ENCODE assay signal across 11 cellular contexts in genomic region chr11:11510939-11511338, GRCh38.
A peak's percentile ranks its signal among the peaks of the same experiment; 100 is the strongest.
DNase-seq lines count a peak whose midpoint lies in the region; FAIRE-seq and TF ChIP-seq lines count a peak whose summit lies in the region.
"Had no signal": no experiment of that assay in that cellular context is flagged by ENCODE, and none has a peak within 500 bp of the region (broad histone marks: within the 10 kb centered on the region; RNA-seq: fewer than 3 reads in every experiment).

No MANE protein-coding gene starts in this region.

- H3K9ac ChIP-seq in mammary epithelial cell (ENCODE audit: insufficient read depth, low read length), result no peak overlapping the region

- POLR2A ChIA-PET in activated CD4-positive, alpha-beta memory T cell treated with anti-CD3 and anti-CD28 coated beads for 36 hours (lab: Charles Lee), result no interaction called here

- peaks cover 7% of the 10 kb centered on the region for H3K4me1 ChIP-seq in mammary epithelial cell (ENCODE audit: insufficient read depth, low read length)
- H3K4me1 ChIP-seq: BE2C had no signal

- no peak overlapping the region for H3K27ac Mint-ChIP-seq in activated CD4-positive, alpha-beta memory T cell treated with anti-CD3 and anti-CD28 coated beads for 36 hours

- no peak for FAIRE-seq in urothelium cell line (lab: Jason Lieb, UNC)

- TF ChIP-seq CTCF in mammary epithelial cell (conservative IDR thresholded peaks at IDR 0.05 in 1 of 2, IDR thresholded peaks at IDR 0.05 in 1 of 2; ENCODE audit: extremely low read depth in 1 of 2, insufficient read depth in 1 of 2, low read depth in 1 of 2, low read length in 2 of 2), result no peak

- CTCF ChIA-PET in mammary epithelial cell (lab: Charles Lee; ENCODE audit: low non-redundant PET), result no interaction called here
- CTCF ChIA-PET in activated CD4-positive, alpha-beta memory T cell treated with anti-CD3 and anti-CD28 coated beads for 36 hours (lab: Charles Lee), result no interaction called here

- H3K4me3 ChIP-seq in mammary epithelial cell (replicated peaks in 1 of 3; ENCODE audit: insufficient read depth in 1 of 3, low read depth in 2 of 3, low read length in 3 of 3), result no peak overlapping the region

- intact Hi-C loops in mammary epithelial cell (cut with micrococcal nuclease), result no loop called here
- intact Hi-C loops in activated CD4-positive, alpha-beta memory T cell treated with anti-CD3 and anti-CD28 coated beads for 36 hours (cut with micrococcal nuclease), result no loop called here

- in situ Hi-C loops in mammary epithelial cell (cut with MboI; ENCODE audit: low sequenced_read_pairs in 2 of 2), result no loop called here
- in situ Hi-C loops in ACHN (cut with HindIII; ENCODE audit: low pct_ligation_motif_present, low pct_unique_long_range_greater_than_20kb, low sequenced_read_pairs), result no loop called here

- no peak overlapping the region for H3K4me3 Mint-ChIP-seq in activated CD4-positive, alpha-beta memory T cell treated with anti-CD3 and anti-CD28 coated beads for 36 hours

- peaks cover 50% of the 10 kb centered on the region for H3K79me2 ChIP-seq in mammary epithelial cell (ENCODE audit: insufficient read depth, low read length)

- no peaks in the 10 kb centered on the region for H4K20me1 ChIP-seq in mammary epithelial cell (ENCODE audit: insufficient read depth, low read length)

- H3K36me3 Mint-ChIP-seq in activated CD4-positive, alpha-beta memory T cell treated with anti-CD3 and anti-CD28 coated beads for 36 hours, result no peaks in the 10 kb centered on the region

- H3K9me3 Mint-ChIP-seq in activated CD4-positive, alpha-beta memory T cell treated with anti-CD3 and anti-CD28 coated beads for 36 hours, result no peaks in the 10 kb centered on the region

- H3K27ac ChIP-seq in mammary epithelial cell (ENCODE audit: insufficient read depth, low read depth, low read length), result no peak overlapping the region
- H3K27ac ChIP-seq: VCaP had no signal

- no peaks in the 10 kb centered on the region for H3K9me3 ChIP-seq in mammary epithelial cell (replicated peaks; ENCODE audit: insufficient read depth, low read length)
- H3K9me3 ChIP-seq: BE2C had no signal

- BruUV-seq in mammary epithelial cell (replicated peaks; lab: Mats Ljungman, UMichigan), result no TSS peak

- H2AFZ ChIP-seq in mammary epithelial cell (ENCODE audit: low read depth, low read length), result peak overlapping the region; percentile 17

- WGBS in mammary epithelial cell (ENCODE audit: low coverage, missing lambda C conversion rate), result 23% methylated on average over 9 of the region's 10 CpGs

- H3K27me3 ChIP-seq in mammary epithelial cell (ENCODE audit: insufficient read depth, low read length), result no peaks in the 10 kb centered on the region
- H3K27me3 ChIP-seq: BE2C had no signal

- DNase-seq in COLO829 (ENCODE audit: low spot score) (peak; percentile 18), NCI-H2107 (lab: John Stamatoyannopoulos, UW) (peak; percentile 92), mammary epithelial cell (peak; percentile 35), medulla oblongata (ENCODE audit: extremely low spot score) (peak; percentile 82), ACHN (no peak), middle frontal gyrus (ENCODE audit: extremely low spot score, low spot score) (no peak), urothelium cell line (ENCODE audit: low spot score) (no peak)
- no peak for DNase-seq in activated CD4-positive, alpha-beta memory T cell treated with anti-CD3 and anti-CD28 coated beads for 36 hours
- DNase-seq: amniotic stem cell, BE2C had no signal

- H3K27me3 Mint-ChIP-seq in activated CD4-positive, alpha-beta memory T cell treated with anti-CD3 and anti-CD28 coated beads for 36 hours, result no peaks in the 10 kb centered on the region

- H3K4me1 Mint-ChIP-seq in activated CD4-positive, alpha-beta memory T cell treated with anti-CD3 and anti-CD28 coated beads for 36 hours (ENCODE audit: low read depth), result no peaks in the 10 kb centered on the region

- H3K36me3 ChIP-seq in mammary epithelial cell (ENCODE audit: insufficient read depth, low read length), result no peaks in the 10 kb centered on the region
- H3K36me3 ChIP-seq: BE2C had no signal

- dilution Hi-C loops in mammary epithelial cell (cut with HindIII; ENCODE audit: low sequenced_read_pairs), result no loop called here

- H3K4me2 ChIP-seq in mammary epithelial cell (ENCODE audit: insufficient read depth, low read depth, low read length), result no peak overlapping the region

Comparison
In these comparisons a context has a peak if more than half of its experiments do, and no peak if none do; other contexts are left out.
1. DNase-seq: peak in COLO829 (single experiment), NCI-H2107 (single experiment), mammary epithelial cell (single experiment) and medulla oblongata (single experiment); none in activated CD4-positive, alpha-beta memory T cell treated with anti-CD3 and anti-CD28 coated beads for 36 hours (single experiment), ACHN (single experiment), middle frontal gyrus (single experiment) and urothelium cell line (single experiment).